Comparison of ENCODE assay signal across 8 cellular contexts in genomic region chr2:84459028-84459943, GRCh38. TPM values are rescaled to one million over a fixed set of nuclear protein-coding genes. Genes with fewer than 3 reads are reported as not detected.
DNase-seq lines count a peak whose midpoint lies in the region; ATAC-seq, FAIRE-seq and TF ChIP-seq lines count a peak whose summit lies in the region.

SUCLG1 (minus strand) TSS chr2:84459280; CDS start chr2:84459269, 11 bp downstream.

- FAIRE-seq in TTC549 (lab: Jason Lieb, UNC): peak; percentile 78

- peak; percentile 85 to 96 (median 93) for TF ChIP-seq POLR2A in body of pancreas (IDR thresholded peaks at IDR 0.05)
- peak; percentile 71 to 73 for TF ChIP-seq POLR2A in gastrocnemius medialis (IDR thresholded peaks at IDR 0.05)

- H3K4me1 ChIP-seq in body of pancreas: peaks cover 31% of the 10 kb centered on the region
- peaks cover 33 to 36% of the 10 kb centered on the region in 2 donors for H3K4me1 ChIP-seq in gastrocnemius medialis

- WGBS in body of pancreas, 2 donors: 0% methylated on average over 31 to 57 of the region's 57 CpGs

- ATAC-seq in GM18520 (IDR thresholded peaks at IDR 0.05; ENCODE audit: unreplicated experiment) (peak; percentile 91), HG03064 (IDR thresholded peaks at IDR 0.05; ENCODE audit: low read depth, unreplicated experiment) (peak; percentile 95), body of pancreas (peak; percentile 97), gastrocnemius medialis (peak; percentile 97)

- DNase-seq in NCI-H2107 treated with DMSO at 0.1 percent for 48 hours (lab: John Stamatoyannopoulos, UW; ENCODE audit: unreplicated experiment) (peak; percentile 87), body of pancreas (peak; percentile 82 to 88 (median 86)), iPS DF 4.7 (ENCODE audit: extremely low read depth, low spot score) (peak; percentile 36), gastrocnemius medialis (peak; percentile 73 to 81)

- TF ChIP-seq CTCF in 22Rv1 (IDR thresholded peaks at IDR 0.05) (no peak), body of pancreas (IDR thresholded peaks at IDR 0.05) (peak in 2 of 7 experiments; percentile 9 to 19), gastrocnemius medialis (IDR thresholded peaks at IDR 0.05 in 4 of 5, conservative IDR thresholded peaks at IDR 0.05 in 1 of 5) (no peak)

- in situ Hi-C loops in gastrocnemius medialis (cut with MboI; ENCODE audit: low sequenced_read_pairs in 4 of 4): no loop called here

- H3K27ac ChIP-seq in 22Rv1: peak within 1 kb of the TSS; percentile 84
- H3K27ac ChIP-seq in body of pancreas: peak within 1 kb of the TSS; percentile 74 to 98 (median 94)
- peak within 1 kb of the TSS; percentile 97 to 100 (median 98) for H3K27ac ChIP-seq in gastrocnemius medialis

- no peaks in the 10 kb centered on the region for H3K36me3 ChIP-seq in body of pancreas (replicated peaks in 1 of 2; ENCODE audit: insufficient read depth in 1 of 2, low read depth in 2 of 2)
- H3K36me3 ChIP-seq in gastrocnemius medialis: no peaks in the 10 kb centered on the region

- H3K4me3 ChIP-seq in body of pancreas (peak within 1 kb of the TSS; percentile 79 to 89), gastrocnemius medialis (peak within 1 kb of the TSS; percentile 98 to 100 (median 99))

- no peaks in the 10 kb centered on the region for H3K9me3 ChIP-seq in body of pancreas
- H3K9me3 ChIP-seq in gastrocnemius medialis: no peaks in the 10 kb centered on the region

- intact Hi-C loops in body of pancreas (cut with DNase I): no loop called here
- intact Hi-C loops in gastrocnemius medialis (cut with DNase I; ENCODE audit: low total_unique reads): no loop called here

- H3K27me3 ChIP-seq in body of pancreas (no peaks in the 10 kb centered on the region), gastrocnemius medialis (no peaks in the 10 kb centered on the region)

RNA-seq across cellular contexts. Expression of gene SUCLG1, which starts in this region (rescaled TPM):
- total RNA-seq in body of pancreas: 10 to 100 TPM; 51.1 to 89.2 TPM
- total RNA-seq in gastrocnemius medialis: 100 to 1,000 TPM in 3 of 4 donors, 10 to 100 TPM in 1; 96.9 to 136 (median 117) TPM

Comparison
In these comparisons a context has a peak if more than half of its experiments do, and no peak if none do; other contexts are left out.
1. Peak in every context shown above with its lines: DNase-seq, ATAC-seq, H3K4me3 ChIP-seq and H3K27ac ChIP-seq.
2. DNase-seq: peak in every context shown above with its lines; median percentile 87 in NCI-H2107 treated with DMSO at 0.1 percent for 48 hours; 86 in body of pancreas; 77 in gastrocnemius medialis; 36 in iPS DF 4.7.